15 cellular contexts compared by ENCODE assay signal in genomic region chr2:96828436-96828835, GRCh38. TPM values are rescaled to one million over a fixed set of nuclear protein-coding genes. Genes with fewer than 3 reads are reported as not detected.
A peak's percentile ranks its signal among the peaks of the same experiment; 100 is the strongest.
DNase-seq lines count a peak whose midpoint lies in the region; ATAC-seq and TF ChIP-seq lines count a peak whose summit lies in the region.
"Had no signal": no experiment of that assay in that cellular context is flagged by ENCODE, and none has a peak within 500 bp of the region (broad histone marks: within the 10 kb centered on the region; RNA-seq: fewer than 3 reads in every experiment).

No MANE protein-coding gene starts in this region.

- TF ChIP-seq CTCF in activated CD8-positive, alpha-beta T cell treated with anti-CD3 and anti-CD28 coated beads for 36 hours (IDR thresholded peaks at IDR 0.05), result no peak
- TF ChIP-seq CTCF in natural killer cell (IDR thresholded peaks at IDR 0.05) (no peak), nephron progenitor cell (IDR thresholded peaks at IDR 0.05) (no peak)

- H3K4me1 Mint-ChIP-seq in activated CD8-positive, alpha-beta T cell treated with anti-CD3 and anti-CD28 coated beads, Interleukin-2, amount 10 ng/mL, durations not matched to agents 7 days and 5 days (ENCODE audit: low read depth), result no peaks in the 10 kb centered on the region
- H3K4me1 Mint-ChIP-seq in activated CD8-positive, alpha-beta T cell treated with anti-CD3 and anti-CD28 coated beads for 36 hours (ENCODE audit: low read depth), result no peaks in the 10 kb centered on the region
- no peaks in the 10 kb centered on the region for H3K4me1 Mint-ChIP-seq in natural killer cell treated with Interleukin-12 subunit alpha and Interleukin-12 subunit beta and Interleukin-15 and Interleukin-18, amount 100 ng/mL, for 72 hours (ENCODE audit: low read depth in 2 of 2)
- H3K4me1 Mint-ChIP-seq in natural killer cell, result peaks cover 0 to 16% of the 10 kb centered on the region in 2 donors
- peaks cover 36% of the 10 kb centered on the region for H3K4me1 Mint-ChIP-seq in nephron progenitor cell
- no peaks in the 10 kb centered on the region for H3K4me1 Mint-ChIP-seq in stimulated activated effector memory CD8-positive, alpha-beta T cell treated with anti-CD3 and anti-CD28 coated beads, Interleukin-12 subunit alpha, Interleukin-12 subunit beta, amount 100 ng/mL, for 72 hours
- H3K4me1 Mint-ChIP-seq in naive thymus-derived CD4-positive, alpha-beta T cell, result peaks cover 0 to 9% (median 6%) of the 10 kb centered on the region in 7 donors

- no peaks in the 10 kb centered on the region for H3K4me1 ChIP-seq in naive thymus-derived CD4-positive, alpha-beta T cell (ENCODE audit: control insufficient read depth in 2 of 2, insufficient read depth in 2 of 2, low read length in 2 of 2)

- intact Hi-C loops in activated CD8-positive, alpha-beta T cell treated with anti-CD3 and anti-CD28 coated beads for 36 hours (cut with micrococcal nuclease), result no loop called here
- intact Hi-C loops in natural killer cell (cut with micrococcal nuclease), result no loop called here
- intact Hi-C loops in naive thymus-derived CD4-positive, alpha-beta T cell (cut with micrococcal nuclease), result no loop called here

- POLR2A ChIA-PET in activated CD8-positive, alpha-beta T cell treated with anti-CD3 and anti-CD28 coated beads, Interleukin-2, amount 10 ng/mL, durations not matched to agents 7 days and 5 days (lab: Charles Lee), result no interaction called here
- POLR2A ChIA-PET in activated CD8-positive, alpha-beta T cell treated with anti-CD3 and anti-CD28 coated beads for 36 hours (lab: Charles Lee), result interaction anchor here (0.8 kb wide), 1 partner anchor 13 kb away, joined by 4 read pairs; the partner anchor contains the start of gene CNNM3
- POLR2A ChIA-PET in naive thymus-derived CD4-positive, alpha-beta T cell (lab: Charles Lee), result no interaction called here

- no peak overlapping the region for H3K27ac ChIP-seq in naive thymus-derived CD4-positive, alpha-beta T cell (ENCODE audit: low read depth, low read length)
- H3K27ac ChIP-seq: 22Rv1, BLaER1 had no signal

- H3K4me3 Mint-ChIP-seq in activated CD8-positive, alpha-beta T cell treated with anti-CD3 and anti-CD28 coated beads, Interleukin-2, amount 10 ng/mL, durations not matched to agents 7 days and 5 days, result no peak overlapping the region
- no peak overlapping the region for H3K4me3 Mint-ChIP-seq in activated CD8-positive, alpha-beta T cell treated with anti-CD3 and anti-CD28 coated beads for 36 hours
- H3K4me3 Mint-ChIP-seq in natural killer cell treated with Interleukin-12 subunit alpha and Interleukin-12 subunit beta and Interleukin-15 and Interleukin-18, amount 100 ng/mL, for 72 hours, result no peak overlapping the region
- H3K4me3 Mint-ChIP-seq in natural killer cell (no peak overlapping the region), nephron progenitor cell (no peak overlapping the region)
- H3K4me3 Mint-ChIP-seq in stimulated activated effector memory CD8-positive, alpha-beta T cell treated with anti-CD3 and anti-CD28 coated beads, Interleukin-12 subunit alpha, Interleukin-12 subunit beta, amount 100 ng/mL, for 72 hours, result no peak overlapping the region
- no peak overlapping the region for H3K4me3 Mint-ChIP-seq in naive thymus-derived CD4-positive, alpha-beta T cell
- H3K4me3 Mint-ChIP-seq: HFFc6 had no signal

- H3K9me3 Mint-ChIP-seq in activated CD8-positive, alpha-beta T cell treated with anti-CD3 and anti-CD28 coated beads, Interleukin-2, amount 10 ng/mL, durations not matched to agents 7 days and 5 days (ENCODE audit: insufficient read depth), result no peaks in the 10 kb centered on the region
- no peaks in the 10 kb centered on the region for H3K9me3 Mint-ChIP-seq in activated CD8-positive, alpha-beta T cell treated with anti-CD3 and anti-CD28 coated beads for 36 hours
- H3K9me3 Mint-ChIP-seq in natural killer cell treated with Interleukin-12 subunit alpha and Interleukin-12 subunit beta and Interleukin-15 and Interleukin-18, amount 100 ng/mL, for 72 hours, result no peaks in the 10 kb centered on the region
- H3K9me3 Mint-ChIP-seq in natural killer cell (no peaks in the 10 kb centered on the region), nephron progenitor cell (no peaks in the 10 kb centered on the region)
- no peaks in the 10 kb centered on the region for H3K9me3 Mint-ChIP-seq in stimulated activated effector memory CD8-positive, alpha-beta T cell treated with anti-CD3 and anti-CD28 coated beads, Interleukin-12 subunit alpha, Interleukin-12 subunit beta, amount 100 ng/mL, for 72 hours
- no peaks in the 10 kb centered on the region for H3K9me3 Mint-ChIP-seq in naive thymus-derived CD4-positive, alpha-beta T cell
- H3K9me3 Mint-ChIP-seq: CD4-positive, CD25-positive, alpha-beta regulatory T cell; HFFc6 had no signal

- no peaks in the 10 kb centered on the region for H3K27me3 ChIP-seq in naive thymus-derived CD4-positive, alpha-beta T cell (ENCODE audit: control insufficient read depth in 2 of 2, insufficient read depth in 2 of 2, low read length in 2 of 2)
- H3K27me3 ChIP-seq: BLaER1 had no signal

- no peaks in the 10 kb centered on the region for H3K27me3 Mint-ChIP-seq in activated CD8-positive, alpha-beta T cell treated with anti-CD3 and anti-CD28 coated beads, Interleukin-2, amount 10 ng/mL, durations not matched to agents 7 days and 5 days (ENCODE audit: low read depth)
- no peaks in the 10 kb centered on the region for H3K27me3 Mint-ChIP-seq in activated CD8-positive, alpha-beta T cell treated with anti-CD3 and anti-CD28 coated beads for 36 hours
- H3K27me3 Mint-ChIP-seq in natural killer cell treated with Interleukin-12 subunit alpha and Interleukin-12 subunit beta and Interleukin-15 and Interleukin-18, amount 100 ng/mL, for 72 hours, result no peaks in the 10 kb centered on the region
- H3K27me3 Mint-ChIP-seq in natural killer cell (ENCODE audit: low read depth in 2 of 2) (no peaks in the 10 kb centered on the region), nephron progenitor cell (ENCODE audit: low read depth, poor library complexity) (peaks cover 2% of the 10 kb centered on the region)
- H3K27me3 Mint-ChIP-seq in naive thymus-derived CD4-positive, alpha-beta T cell, result no peaks in the 10 kb centered on the region
- H3K27me3 Mint-ChIP-seq: CD4-positive, CD25-positive, alpha-beta regulatory T cell had no signal

- no peak for TF ChIP-seq POLR2A in GM18505 (IDR thresholded peaks at IDR 0.05; ENCODE audit: borderline replicate concordance, extremely low read depth, insufficient read depth, insufficient read length)

- DNase-seq in activated CD8-positive, alpha-beta T cell treated with anti-CD3 and anti-CD28 coated beads, Interleukin-2, amount 10 ng/mL, durations not matched to agents 7 days and 5 days, result no peak
- no peak for DNase-seq in activated CD8-positive, alpha-beta T cell treated with anti-CD3 and anti-CD28 coated beads for 36 hours
- no peak for DNase-seq in natural killer cell treated with Interleukin-12 subunit alpha and Interleukin-12 subunit beta and Interleukin-15 and Interleukin-18, amount 100 ng/mL, for 72 hours (ENCODE audit: low spot score)
- no peak for DNase-seq in natural killer cell
- no peak for DNase-seq in nephron progenitor cell
- DNase-seq in stimulated activated effector memory CD8-positive, alpha-beta T cell treated with anti-CD3 and anti-CD28 coated beads, Interleukin-12 subunit alpha, Interleukin-12 subunit beta, amount 100 ng/mL, for 72 hours (ENCODE audit: low spot score in 2 of 2), result no peak
- no peak for DNase-seq in naive thymus-derived CD4-positive, alpha-beta T cell
- DNase-seq: AML-193; CD4-positive, CD25-positive, alpha-beta regulatory T cell; DMS53; HCEC 1CT; HFFc6 had no signal

- peaks cover 8 to 95% (median 17%) of the 10 kb centered on the region in 3 experiments for H3K36me3 ChIP-seq in naive thymus-derived CD4-positive, alpha-beta T cell (ENCODE audit: control insufficient read depth in 2 of 3, insufficient read depth in 3 of 3, low read length in 3 of 3)

- H3K36me3 Mint-ChIP-seq in activated CD8-positive, alpha-beta T cell treated with anti-CD3 and anti-CD28 coated beads, Interleukin-2, amount 10 ng/mL, durations not matched to agents 7 days and 5 days (ENCODE audit: low read depth), result peaks cover 62% of the 10 kb centered on the region
- peaks cover 22% of the 10 kb centered on the region for H3K36me3 Mint-ChIP-seq in activated CD8-positive, alpha-beta T cell treated with anti-CD3 and anti-CD28 coated beads for 36 hours (ENCODE audit: low read depth)
- H3K36me3 Mint-ChIP-seq in natural killer cell treated with Interleukin-12 subunit alpha and Interleukin-12 subunit beta and Interleukin-15 and Interleukin-18, amount 100 ng/mL, for 72 hours, result peaks cover 16% of the 10 kb centered on the region
- H3K36me3 Mint-ChIP-seq in natural killer cell, result peaks cover 14% of the 10 kb centered on the region
- peaks cover 59% of the 10 kb centered on the region for H3K36me3 Mint-ChIP-seq in nephron progenitor cell (ENCODE audit: low read depth)
- peaks cover 81% of the 10 kb centered on the region for H3K36me3 Mint-ChIP-seq in stimulated activated effector memory CD8-positive, alpha-beta T cell treated with anti-CD3 and anti-CD28 coated beads, Interleukin-12 subunit alpha, Interleukin-12 subunit beta, amount 100 ng/mL, for 72 hours
- H3K36me3 Mint-ChIP-seq in naive thymus-derived CD4-positive, alpha-beta T cell, result peaks cover 12 to 42% (median 16%) of the 10 kb centered on the region in 5 donors

- H3K9me3 ChIP-seq in naive thymus-derived CD4-positive, alpha-beta T cell (ENCODE audit: control insufficient read depth in 2 of 3, low read length in 3 of 3), result no peaks in the 10 kb centered on the region
- H3K9me3 ChIP-seq: BLaER1 had no signal

- CTCF ChIA-PET in activated CD8-positive, alpha-beta T cell treated with anti-CD3 and anti-CD28 coated beads, Interleukin-2, amount 10 ng/mL, durations not matched to agents 7 days and 5 days (lab: Charles Lee), result interaction anchor here (1.0 kb wide), 2 partner anchors 12 to 122 kb away, joined by 3 read pairs; partner anchors contain the start of gene CNNM3
- CTCF ChIA-PET in activated CD8-positive, alpha-beta T cell treated with anti-CD3 and anti-CD28 coated beads for 36 hours (lab: Charles Lee), result no interaction called here
- CTCF ChIA-PET in naive thymus-derived CD4-positive, alpha-beta T cell (lab: Charles Lee), result no interaction called here

- no peak overlapping the region for H3K4me3 ChIP-seq in naive thymus-derived CD4-positive, alpha-beta T cell (ENCODE audit: low read length)
- H3K4me3 ChIP-seq: BLaER1 had no signal

- H3K27ac Mint-ChIP-seq in activated CD8-positive, alpha-beta T cell treated with anti-CD3 and anti-CD28 coated beads, Interleukin-2, amount 10 ng/mL, durations not matched to agents 7 days and 5 days, result peak overlapping the region; percentile 65
- H3K27ac Mint-ChIP-seq in activated CD8-positive, alpha-beta T cell treated with anti-CD3 and anti-CD28 coated beads for 36 hours, result no peak overlapping the region
- H3K27ac Mint-ChIP-seq in natural killer cell treated with Interleukin-12 subunit alpha and Interleukin-12 subunit beta and Interleukin-15 and Interleukin-18, amount 100 ng/mL, for 72 hours, result peak overlapping the region; percentile 27 to 77
- no peak overlapping the region for H3K27ac Mint-ChIP-seq in natural killer cell
- peak overlapping the region; percentile 8 for H3K27ac Mint-ChIP-seq in nephron progenitor cell
- peak overlapping the region; percentile 30 for H3K27ac Mint-ChIP-seq in stimulated activated effector memory CD8-positive, alpha-beta T cell treated with anti-CD3 and anti-CD28 coated beads, Interleukin-12 subunit alpha, Interleukin-12 subunit beta, amount 100 ng/mL, for 72 hours
- H3K27ac Mint-ChIP-seq in naive thymus-derived CD4-positive, alpha-beta T cell, result peak overlapping the region in 1 of 9 donors; percentile 16
- H3K27ac Mint-ChIP-seq: CD4-positive, CD25-positive, alpha-beta regulatory T cell; HFFc6 had no signal

- ATAC-seq in activated CD8-positive, alpha-beta T cell treated with anti-CD3 and anti-CD28 coated beads, Interleukin-2, amount 10 ng/mL, durations not matched to agents 7 days and 5 days, result no peak
- no peak for ATAC-seq in activated CD8-positive, alpha-beta T cell treated with anti-CD3 and anti-CD28 coated beads for 36 hours
- ATAC-seq in natural killer cell treated with Interleukin-12 subunit alpha and Interleukin-12 subunit beta and Interleukin-15 and Interleukin-18, amount 100 ng/mL, for 72 hours, result no peak
- ATAC-seq in natural killer cell (no peak), GM18505 (IDR thresholded peaks at IDR 0.05; ENCODE audit: unreplicated experiment) (no peak)
- no peak for ATAC-seq in stimulated activated effector memory CD8-positive, alpha-beta T cell treated with anti-CD3 and anti-CD28 coated beads, Interleukin-12 subunit alpha, Interleukin-12 subunit beta, amount 100 ng/mL, for 72 hours
- no peak for ATAC-seq in naive thymus-derived CD4-positive, alpha-beta T cell

RNA-seq across cellular contexts. Expression of gene CNNM3, which starts 12.4 kb away (rescaled TPM):
- 10 to 100 TPM; 28.1 to 29.9 TPM for total RNA-seq in activated CD8-positive, alpha-beta T cell treated with anti-CD3 and anti-CD28 coated beads, Interleukin-2, amount 10 ng/mL, durations not matched to agents 7 days and 5 days
- 10 to 100 TPM; 15.8 to 19.3 TPM for total RNA-seq in activated CD8-positive, alpha-beta T cell treated with anti-CD3 and anti-CD28 coated beads for 36 hours
- total RNA-seq in natural killer cell treated with Interleukin-12 subunit alpha and Interleukin-12 subunit beta and Interleukin-15 and Interleukin-18, amount 100 ng/mL, for 72 hours, result 10 to 100 TPM; 15.7 to 32.9 TPM
- total RNA-seq in natural killer cell, result 10 to 100 TPM; 33.8 to 55.2 (median 45.6) TPM
- 10 to 100 TPM; 32.1 to 51.5 (median 44.6) TPM for total RNA-seq in naive thymus-derived CD4-positive, alpha-beta T cell
- polyA plus RNA-seq in naive thymus-derived CD4-positive, alpha-beta T cell, result 1 to 10 TPM; 4.0 to 5.8 TPM

RNA-seq across cellular contexts. Expression of gene ANKRD23, which starts 15.4 kb away (rescaled TPM):
- total RNA-seq in activated CD8-positive, alpha-beta T cell treated with anti-CD3 and anti-CD28 coated beads, Interleukin-2, amount 10 ng/mL, durations not matched to agents 7 days and 5 days, result 10 to 100 TPM; 12.6 to 17.2 TPM
- total RNA-seq in activated CD8-positive, alpha-beta T cell treated with anti-CD3 and anti-CD28 coated beads for 36 hours, result 1 to 10 TPM; 5.3 to 5.7 TPM
- 10 to 100 TPM in 1 of 2 donors, 1 to 10 TPM in 1; 7.4 to 12.9 TPM for total RNA-seq in natural killer cell treated with Interleukin-12 subunit alpha and Interleukin-12 subunit beta and Interleukin-15 and Interleukin-18, amount 100 ng/mL, for 72 hours
- 10 to 100 TPM in 2 of 3 donors, 1 to 10 TPM in 1; 8.3 to 11.2 (median 10.1) TPM for total RNA-seq in natural killer cell
- total RNA-seq in naive thymus-derived CD4-positive, alpha-beta T cell, result 10 to 100 TPM in 4 of 5 experiments, 1 to 10 TPM in 1; 9.4 to 19.8 (median 17.8) TPM
- polyA plus RNA-seq in naive thymus-derived CD4-positive, alpha-beta T cell, result under 1 TPM; 0.64 to 0.87 TPM

RNA-seq across cellular contexts. Expression of gene ANKRD39, which starts 29.4 kb away (rescaled TPM):
- total RNA-seq in activated CD8-positive, alpha-beta T cell treated with anti-CD3 and anti-CD28 coated beads, Interleukin-2, amount 10 ng/mL, durations not matched to agents 7 days and 5 days, result 10 to 100 TPM; 35.4 to 36.7 TPM
- 10 to 100 TPM; 22.6 TPM for total RNA-seq in activated CD8-positive, alpha-beta T cell treated with anti-CD3 and anti-CD28 coated beads for 36 hours
- total RNA-seq in natural killer cell treated with Interleukin-12 subunit alpha and Interleukin-12 subunit beta and Interleukin-15 and Interleukin-18, amount 100 ng/mL, for 72 hours, result 10 to 100 TPM; 27.8 to 41.7 TPM
- 10 to 100 TPM; 15.5 to 22.3 (median 21.6) TPM for total RNA-seq in natural killer cell
- total RNA-seq in naive thymus-derived CD4-positive, alpha-beta T cell, result 10 to 100 TPM; 12.0 to 38.4 (median 16.4) TPM
- polyA plus RNA-seq in naive thymus-derived CD4-positive, alpha-beta T cell, result 10 to 100 TPM; 15.6 to 19.9 TPM

RNA-seq across cellular contexts. Expression of gene SEMA4C, which starts 41.4 kb away (rescaled TPM):
- 10 to 100 TPM; 21.0 to 24.5 TPM for total RNA-seq in activated CD8-positive, alpha-beta T cell treated with anti-CD3 and anti-CD28 coated beads, Interleukin-2, amount 10 ng/mL, durations not matched to agents 7 days and 5 days
- total RNA-seq in activated CD8-positive, alpha-beta T cell treated with anti-CD3 and anti-CD28 coated beads for 36 hours, result 10 to 100 TPM; 10.4 to 12.4 TPM
- total RNA-seq in natural killer cell treated with Interleukin-12 subunit alpha and Interleukin-12 subunit beta and Interleukin-15 and Interleukin-18, amount 100 ng/mL, for 72 hours, result 10 to 100 TPM; 17.0 to 18.0 TPM
- 10 to 100 TPM; 51.8 to 78.1 (median 65.8) TPM for total RNA-seq in natural killer cell
- 10 to 100 TPM; 33.5 to 74.7 (median 44.1) TPM for total RNA-seq in naive thymus-derived CD4-positive, alpha-beta T cell
- polyA plus RNA-seq in naive thymus-derived CD4-positive, alpha-beta T cell, result 1 to 10 TPM; 3.1 to 5.1 TPM

Comparison
In these comparisons a context has a peak if more than half of its experiments do, and no peak if none do; other contexts are left out.
1. H3K27ac Mint-ChIP-seq: peak in activated CD8-positive, alpha-beta T cell treated with anti-CD3 and anti-CD28 coated beads, Interleukin-2, amount 10 ng/mL, durations not matched to agents 7 days and 5 days (single experiment), natural killer cell treated with Interleukin-12 subunit alpha and Interleukin-12 subunit beta and Interleukin-15 and Interleukin-18, amount 100 ng/mL, for 72 hours (2 of 2), nephron progenitor cell (single experiment) and stimulated activated effector memory CD8-positive, alpha-beta T cell treated with anti-CD3 and anti-CD28 coated beads, Interleukin-12 subunit alpha, Interleukin-12 subunit beta, amount 100 ng/mL, for 72 hours (single experiment); none in activated CD8-positive, alpha-beta T cell treated with anti-CD3 and anti-CD28 coated beads for 36 hours (single experiment) and natural killer cell (0 of 2).